ENCODE assay signal across 1 cellular context in genomic region chr7:51901489-51901840, GRCh38.
TF ChIP-seq lines count a peak whose summit lies in the region.

No MANE protein-coding gene starts in this region.

TF ChIP-seq in GM23338, 12 proteins besides CTCF, POLR2A, EP300 and RAD21 (continued from another document):
- no peak for TF ChIP-seq ZNF462 (CRISPR knock-in tag; IDR thresholded peaks at IDR 0.05)
